2 cellular contexts compared by ENCODE assay signal in genomic region chr16:56355221-56355620, GRCh38.
TF ChIP-seq lines count a peak whose summit lies in the region.

No MANE protein-coding gene starts in this region.

TF ChIP-seq in K562, 482 proteins besides CTCF, POLR2A, EP300 and RAD21:
- TF ChIP-seq NFXL1 (CRISPR knock-in tag; IDR thresholded peaks at IDR 0.05) (no peak), SMARCE1 (IDR thresholded peaks at IDR 0.05) (no peak), ATF1 (CRISPR knock-in tag; IDR thresholded peaks at IDR 0.05) (no peak), ATF1 (tag; IDR thresholded peaks at IDR 0.05) (no peak), TAL1 (IDR thresholded peaks at IDR 0.05) (no peak), STAG1 (CRISPR knock-in tag; IDR thresholded peaks at IDR 0.05; ENCODE audit: borderline replicate concordance) (no peak), AFF1 (IDR thresholded peaks at IDR 0.05; ENCODE audit: low read depth in 1 of 2, partially characterized antibody in 2 of 2) (no peak), SRSF3 (IDR thresholded peaks at IDR 0.05; ENCODE audit: insufficient read depth, low read length) (no peak), ARID1B (IDR thresholded peaks at IDR 0.05) (no peak)
TF ChIP-seq in K562: peak in this region for 0.

TF ChIP-seq in GM12891, 5 proteins besides CTCF, POLR2A, EP300 and RAD21:
- TF ChIP-seq POU2F2 (IDR thresholded peaks at IDR 0.05; ENCODE audit: low read depth, low read length) (no peak), POLR2AphosphoS5 (IDR thresholded peaks at IDR 0.05; ENCODE audit: low read depth, low read length) (no peak), PAX5 (IDR thresholded peaks at IDR 0.05; ENCODE audit: insufficient read depth, low read length, severe bottlenecking) (no peak), SPI1 (IDR thresholded peaks at IDR 0.05; ENCODE audit: low read depth, low read length) (no peak), TAF1 (IDR thresholded peaks at IDR 0.05; ENCODE audit: low read depth, low read length) (no peak)
